Comparison of ENCODE assay signal across 18 cellular contexts in the genomic region with DNA sequence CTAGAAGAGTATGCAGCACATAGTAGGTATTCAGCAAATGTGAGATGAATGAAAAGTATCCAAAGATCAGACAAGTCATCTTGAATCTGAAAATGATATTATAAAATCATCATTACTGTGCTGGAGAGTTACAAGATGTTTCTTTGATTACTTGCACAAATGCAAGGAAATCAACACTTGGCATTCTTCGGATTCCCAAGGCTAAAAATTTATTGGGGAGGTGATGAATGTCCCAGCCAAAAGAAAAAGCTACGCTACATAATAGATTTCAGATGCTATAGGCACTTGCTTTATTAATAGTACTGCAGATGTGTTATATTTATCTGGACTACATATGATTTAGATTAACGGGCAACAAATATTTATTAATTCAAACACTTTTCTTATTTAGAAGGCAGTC.
"Had no signal": no experiment of that assay in that cellular context is flagged by ENCODE, and none has a peak within 500 bp of the region (broad histone marks: within the 10 kb centered on the region; RNA-seq: fewer than 3 reads in every experiment).

No MANE protein-coding gene starts in this region.

- H3K4me3 Mint-ChIP-seq: activated B cell treated with CpG ODN at 0.5 μM for 24 hours; activated CD4-positive, alpha-beta memory T cell treated with anti-CD3 and anti-CD28 coated beads, Interleukin-2, amount 10 ng/mL, durations not matched to agents 7 days and 5 days; activated CD8-positive, alpha-beta memory T cell treated with anti-CD3 and anti-CD28 coated beads, Interleukin-2, amount 10 ng/mL, durations not matched to agents 7 days and 5 days; activated naive CD8-positive, alpha-beta T cell treated with anti-CD3 and anti-CD28 coated beads for 36 hours; naive B cell; T-cell had no signal

- H3K4me1 Mint-ChIP-seq: activated B cell treated with CpG ODN at 0.5 μM for 24 hours; activated CD4-positive, alpha-beta memory T cell treated with anti-CD3 and anti-CD28 coated beads, Interleukin-2, amount 10 ng/mL, durations not matched to agents 7 days and 5 days; activated CD8-positive, alpha-beta memory T cell treated with anti-CD3 and anti-CD28 coated beads, Interleukin-2, amount 10 ng/mL, durations not matched to agents 7 days and 5 days; activated naive CD8-positive, alpha-beta T cell treated with anti-CD3 and anti-CD28 coated beads for 36 hours; naive B cell; T-cell had no signal

- H3K4me3 ChIP-seq: body of pancreas, gastrocnemius medialis, left lung, transverse colon, vagina had no signal

- H3K9me3 Mint-ChIP-seq: activated CD4-positive, alpha-beta memory T cell treated with anti-CD3 and anti-CD28 coated beads, Interleukin-2, amount 10 ng/mL, durations not matched to agents 7 days and 5 days; activated naive CD8-positive, alpha-beta T cell treated with anti-CD3 and anti-CD28 coated beads for 36 hours had no signal

- H3K36me3 Mint-ChIP-seq: activated CD8-positive, alpha-beta memory T cell treated with anti-CD3 and anti-CD28 coated beads, Interleukin-2, amount 10 ng/mL, durations not matched to agents 7 days and 5 days; activated naive CD8-positive, alpha-beta T cell treated with anti-CD3 and anti-CD28 coated beads for 36 hours; naive B cell; T-cell had no signal

- ATAC-seq: activated CD8-positive, alpha-beta memory T cell treated with anti-CD3 and anti-CD28 coated beads, Interleukin-2, amount 10 ng/mL, durations not matched to agents 7 days and 5 days; gastrocnemius medialis; left lung; stimulated activated naive CD8-positive, alpha-beta T cell treated with anti-CD3 and anti-CD28 coated beads, Interleukin-15, Interleukin-2, amounts not matched to agents 100 U/mL and 50 U/mL, for 24 hours; T-cell had no signal

- H3K36me3 ChIP-seq: gastrocnemius medialis, left lung, transverse colon, vagina had no signal

- H3K27ac ChIP-seq: body of pancreas, dorsolateral prefrontal cortex, gastrocnemius medialis, left lung, transverse colon, vagina had no signal

- H3K27ac Mint-ChIP-seq: activated B cell treated with CpG ODN at 0.5 μM for 24 hours; activated CD4-positive, alpha-beta memory T cell treated with anti-CD3 and anti-CD28 coated beads, Interleukin-2, amount 10 ng/mL, durations not matched to agents 7 days and 5 days; activated CD8-positive, alpha-beta memory T cell treated with anti-CD3 and anti-CD28 coated beads, Interleukin-2, amount 10 ng/mL, durations not matched to agents 7 days and 5 days; activated naive CD8-positive, alpha-beta T cell treated with anti-CD3 and anti-CD28 coated beads for 36 hours; T-cell had no signal

- H3K4me1 ChIP-seq: body of pancreas, gastrocnemius medialis, left lung, transverse colon, vagina had no signal

- FAIRE-seq: colon had no signal

- DNase-seq: activated B cell treated with CpG ODN at 0.5 μM for 24 hours; activated CD4-positive, alpha-beta memory T cell treated with anti-CD3 and anti-CD28 coated beads, Interleukin-2, amount 10 ng/mL, durations not matched to agents 7 days and 5 days; activated CD4-positive, alpha-beta T cell treated with anti-CD3 and anti-CD28 coated beads for 4 hours; activated CD8-positive, alpha-beta memory T cell treated with anti-CD3 and anti-CD28 coated beads, Interleukin-2, amount 10 ng/mL, durations not matched to agents 7 days and 5 days; activated naive CD4-positive, alpha-beta T cell; activated naive CD8-positive, alpha-beta T cell treated with anti-CD3 and anti-CD28 coated beads for 36 hours; gastrocnemius medialis; kidney; left lung; naive B cell; stimulated activated CD4-positive, alpha-beta T cell treated with anti-CD3 and anti-CD28 coated beads, Interleukin-2, amount 100 ng/mL, for 24 hours; stimulated activated naive CD8-positive, alpha-beta T cell treated with anti-CD3 and anti-CD28 coated beads, Interleukin-15, Interleukin-2, amounts not matched to agents 100 U/mL and 50 U/mL, for 24 hours; T-cell; transverse colon had no signal

- H3K27me3 ChIP-seq: body of pancreas, gastrocnemius medialis, left lung, transverse colon, vagina had no signal

- H3K9me3 ChIP-seq: body of pancreas, gastrocnemius medialis, left lung, transverse colon, vagina had no signal

- H3K27me3 Mint-ChIP-seq: activated B cell treated with CpG ODN at 0.5 μM for 24 hours; activated CD4-positive, alpha-beta memory T cell treated with anti-CD3 and anti-CD28 coated beads, Interleukin-2, amount 10 ng/mL, durations not matched to agents 7 days and 5 days; activated CD8-positive, alpha-beta memory T cell treated with anti-CD3 and anti-CD28 coated beads, Interleukin-2, amount 10 ng/mL, durations not matched to agents 7 days and 5 days; activated naive CD8-positive, alpha-beta T cell treated with anti-CD3 and anti-CD28 coated beads for 36 hours; naive B cell; T-cell had no signal
